ENCODE assay signal across 11 cellular contexts in genomic region chrX:11629593-11630211, GRCh38. TPM values are rescaled to one million over a fixed set of nuclear protein-coding genes. Genes with fewer than 3 reads are reported as not detected.
DNase-seq lines count a peak whose midpoint lies in the region; ATAC-seq and TF ChIP-seq lines count a peak whose summit lies in the region.
"Had no signal": no experiment of that assay in that cellular context is flagged by ENCODE, and none has a peak within 500 bp of the region (broad histone marks: within the 10 kb centered on the region; RNA-seq: fewer than 3 reads in every experiment).

No MANE protein-coding gene starts in this region.

- TF ChIP-seq CTCF in epithelial cell of proximal tubule (conservative IDR thresholded peaks at IDR 0.05; ENCODE audit: low read depth, low read length), result no peak

- ATAC-seq in GM19023 (IDR thresholded peaks at IDR 0.05; ENCODE audit: unreplicated experiment), result peak; percentile 81
- peak; percentile 80 for ATAC-seq in HG03354 (IDR thresholded peaks at IDR 0.05; ENCODE audit: poor library complexity, severe bottlenecking, unreplicated experiment)

- DNase-seq in epithelial cell of proximal tubule (ENCODE audit: low read depth) (peak; percentile 26), smooth muscle cell of the brain vasculature (ENCODE audit: low read depth, low spot score) (peak; percentile 12), islet precursor cell (no peak), NCI-H510A treated with DMSO at 0.1 percent for 48 hours (lab: John Stamatoyannopoulos, UW) (no peak)
- DNase-seq in stimulated activated CD4-positive, alpha-beta T cell treated with anti-CD3 and anti-CD28 coated beads, Interleukin-2, amount 100 ng/mL, for 48 hours, result no peak
- no peak for DNase-seq in central memory CD4-positive, alpha-beta T cell
- DNase-seq: activated gamma-delta T cell treated with Interleukin-2 at 50 U/mL for 16 hours, Karpas-422 had no signal

- no peak overlapping the region for H3K4me3 ChIP-seq in epithelial cell of proximal tubule (ENCODE audit: low read depth, low read length)
- H3K4me3 ChIP-seq: SK-N-MC had no signal

RNA-seq across cellular contexts. Expression of gene ARHGAP6, which starts 36.0 kb away (rescaled TPM):
- total RNA-seq in epithelial cell of proximal tubule, result 2.0 and 4.9 TPM in 2 replicates

Comparison
In these comparisons a context has a peak if more than half of its experiments do, and no peak if none do; other contexts are left out.
1. DNase-seq: peak in epithelial cell of proximal tubule (single experiment) and smooth muscle cell of the brain vasculature (single experiment); none in islet precursor cell (single experiment), stimulated activated CD4-positive, alpha-beta T cell treated with anti-CD3 and anti-CD28 coated beads, Interleukin-2, amount 100 ng/mL, for 48 hours (0 of 2), central memory CD4-positive, alpha-beta T cell (single experiment) and NCI-H510A treated with DMSO at 0.1 percent for 48 hours (single experiment).